ENCODE assay signal across 8 cellular contexts in genomic region chr10:102642553-102643345, GRCh38. TPM values are rescaled to one million over a fixed set of nuclear protein-coding genes. Genes with fewer than 3 reads are reported as not detected.
DNase-seq lines count a peak whose midpoint lies in the region; ATAC-seq and TF ChIP-seq lines count a peak whose summit lies in the region.

No MANE protein-coding gene starts in this region.

- H3K9me3 ChIP-seq in body of pancreas, result no peaks in the 10 kb centered on the region
- no peaks in the 10 kb centered on the region for H3K9me3 ChIP-seq in iPS DF 6.9 (ENCODE audit: control insufficient read depth, insufficient read depth, low read length)

- POLR2A ChIA-PET in T-cell (lab: Charles Lee), result interaction anchor here (0.5 to 0.6 kb wide), 2 partner anchors 28 to 32 kb away, joined by 3 read pairs; no protein-coding TSS in a partner anchor

- no peaks in the 10 kb centered on the region for H3K36me3 Mint-ChIP-seq in T-cell

- H3K4me3 Mint-ChIP-seq in T-cell, result peak overlapping the region; percentile 88 to 95 (median 89)

- H3K4me1 Mint-ChIP-seq in T-cell, result peaks cover 23 to 36% (median 27%) of the 10 kb centered on the region in 3 donors

- H3K4me1 ChIP-seq in body of pancreas (peaks cover 17% of the 10 kb centered on the region), iPS DF 6.9 (ENCODE audit: control insufficient read depth, insufficient read depth, low read length) (peaks cover 4% of the 10 kb centered on the region; the same call in 1 of the 2 replicates)

- peak overlapping the region; percentile 78 for H3K4me3 ChIP-seq in GM06990 (replicated peaks; ENCODE audit: low read depth, low read length)
- H3K4me3 ChIP-seq in body of pancreas, result peak overlapping the region; percentile 38 to 78
- H3K4me3 ChIP-seq in iPS DF 6.9 (ENCODE audit: low read length), result peak overlapping the region; percentile 88
- peak overlapping the region; percentile 63 for H3K4me3 ChIP-seq in skeletal muscle cell (ENCODE audit: low read depth, low read length)

- peak overlapping the region; percentile 95 to 100 (median 96) for H3K27ac ChIP-seq in body of pancreas
- H3K27ac ChIP-seq in iPS DF 6.9 (ENCODE audit: low read length), result no peak overlapping the region

- peak overlapping the region; percentile 89 to 97 for H3K27ac Mint-ChIP-seq in T-cell

- peak; percentile 0 for ATAC-seq in HG03439 (IDR thresholded peaks at IDR 0.05; ENCODE audit: unreplicated experiment)
- peak; percentile 5 to 20 (median 14) for ATAC-seq in T-cell (replicated peaks in 1 of 4)
- peak; percentile 1 for ATAC-seq in body of pancreas
- no peak for ATAC-seq in GM21390 (IDR thresholded peaks at IDR 0.05; ENCODE audit: unreplicated experiment)

- TF ChIP-seq POLR2A in body of pancreas (IDR thresholded peaks at IDR 0.05), result peak; percentile 14 to 62 (median 48)

- intact Hi-C loops in body of pancreas (cut with DNase I), result no loop called here

- H3K27me3 ChIP-seq in GM06990 (replicated peaks; ENCODE audit: control insufficient read depth, insufficient read depth, low read length), result no peaks in the 10 kb centered on the region
- no peaks in the 10 kb centered on the region for H3K27me3 ChIP-seq in body of pancreas
- no peaks in the 10 kb centered on the region for H3K27me3 ChIP-seq in iPS DF 6.9 (ENCODE audit: control insufficient read depth, insufficient read depth, low read length)

- TF ChIP-seq CTCF in GM06990 (IDR thresholded peaks at IDR 0.05; ENCODE audit: insufficient read depth, low read length, poor library complexity, severe bottlenecking) (no peak), body of pancreas (IDR thresholded peaks at IDR 0.05) (no peak), GM13976 (IDR thresholded peaks at IDR 0.05; ENCODE audit: borderline replicate concordance, control extremely low read depth, extremely low read depth, insufficient read depth, missing control alignments) (no peak)

- DNase-seq in GM06990 (ENCODE audit: extremely low read depth, insufficient read length), result peak; percentile 67
- peak in 23 of 34 experiments; percentile 19 to 61 (median 46) for DNase-seq in T-cell
- DNase-seq in body of pancreas, result peak; percentile 71 to 75 (median 73)
- no peak for DNase-seq in iPS DF 6.9 (ENCODE audit: low read depth, low spot score)
- no peak for DNase-seq in skeletal muscle cell (ENCODE audit: low read depth)
- no peak for DNase-seq in GM13976 (ENCODE audit: low spot score)

- in situ Hi-C loops in GM13976 (cut with MboI; ENCODE audit: low sequenced_read_pairs, unreplicated experiment), result no loop called here

- no peaks in the 10 kb centered on the region for H3K27me3 Mint-ChIP-seq in T-cell

- no peaks in the 10 kb centered on the region for H3K9me3 Mint-ChIP-seq in T-cell

- H3K36me3 ChIP-seq in GM06990 (ENCODE audit: control insufficient read depth, insufficient read depth, low read length) (peaks cover under 1% of the 10 kb centered on the region; the same call in 1 of the 2 replicates), body of pancreas (replicated peaks in 1 of 2; ENCODE audit: insufficient read depth in 1 of 2, low read depth in 2 of 2) (no peaks in the 10 kb centered on the region), iPS DF 6.9 (ENCODE audit: control insufficient read depth, insufficient read depth, low read length) (no peaks in the 10 kb centered on the region)

- CTCF ChIA-PET in T-cell (lab: Charles Lee), result interaction anchor here (0.6 to 1.2 kb wide), 4 partner anchors 12 to 73 kb away, joined by 3 read pairs; no protein-coding TSS in a partner anchor

- 0 to 1% methylated on average over 37 to 70 of the region's 73 CpGs for WGBS in body of pancreas, 2 donors
- WGBS in iPS DF 6.9 (ENCODE audit: insufficient coverage, insufficient read length), result no CpG with 5 or more reads among the region's 73 CpGs

RNA-seq across cellular contexts. Expression of gene TRIM8, which starts 1.5 kb away (rescaled TPM):
- total RNA-seq in T-cell (10 to 100 TPM; 54.2 to 74.7 (median 67.9) TPM), body of pancreas (100 to 1,000 TPM; 121 to 156 TPM)

Comparison
In these comparisons a context has a peak if more than half of its experiments do, and no peak if none do; other contexts are left out.
1. DNase-seq: peak in GM06990 (single experiment), T-cell (23 of 34) and body of pancreas (4 of 4); none in iPS DF 6.9 (single experiment), skeletal muscle cell (single experiment) and GM13976 (single experiment).
2. Peak in every context shown above with its lines, with median percentiles within 50 percentile points of each other: H3K4me3 ChIP-seq.